Comparison of ENCODE assay signal across 1 cellular context in the genomic region with DNA sequence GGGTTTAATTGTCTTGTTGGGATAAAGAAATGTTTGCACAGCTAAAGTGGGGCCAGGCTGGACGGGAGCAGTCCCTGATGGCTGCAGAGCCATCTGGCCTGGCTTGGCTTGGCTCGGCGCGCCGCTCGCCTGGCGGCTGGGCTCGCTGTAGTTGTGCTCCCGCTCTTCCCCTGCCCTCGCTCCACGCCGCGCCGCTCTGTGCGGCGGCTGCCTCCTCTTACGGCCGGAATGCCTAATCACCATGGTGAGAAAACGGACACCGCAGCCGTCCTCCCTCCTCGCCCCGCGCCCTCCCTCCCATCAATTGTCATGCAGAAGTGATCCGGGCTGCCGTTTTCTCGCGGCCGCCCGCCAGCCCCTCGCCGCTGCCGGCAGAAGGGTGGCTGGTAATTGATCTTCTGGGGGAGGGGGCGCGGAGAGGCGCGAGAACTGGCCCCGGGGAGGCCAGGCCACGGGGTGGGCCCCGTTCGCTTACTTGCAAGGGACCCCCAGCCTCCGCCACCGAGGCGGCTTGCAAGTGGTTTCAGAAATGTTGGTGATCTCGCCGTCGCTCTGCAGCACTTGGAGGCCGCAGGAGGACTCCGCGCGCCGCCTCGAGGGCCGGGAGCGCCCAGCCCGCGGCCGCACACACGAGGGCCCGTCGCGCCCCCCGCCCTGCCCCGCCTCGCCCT.
TF ChIP-seq lines count a peak whose summit lies in the region.

No MANE protein-coding gene starts in this region.

TF ChIP-seq in K562, 482 proteins besides CTCF, POLR2A, EP300 and RAD21 (continued from another document):
- no peak for TF ChIP-seq PRMT5 (CRISPR knock-in tag; IDR thresholded peaks at IDR 0.05)
